ENCODE assay signal across 15 cellular contexts in genomic region chr1:3457910-3458621, GRCh38. TPM values are rescaled to one million over a fixed set of nuclear protein-coding genes. Genes with fewer than 3 reads are reported as not detected.
A peak's percentile ranks its signal among the peaks of the same experiment; 100 is the strongest.
DNase-seq lines count a peak whose midpoint lies in the region; ATAC-seq and TF ChIP-seq lines count a peak whose summit lies in the region.
"Had no signal": no experiment of that assay in that cellular context is flagged by ENCODE, and none has a peak within 500 bp of the region (broad histone marks: within the 10 kb centered on the region; RNA-seq: fewer than 3 reads in every experiment).

No MANE protein-coding gene starts in this region.

- DNase-seq in Ammon's horn (ENCODE audit: low spot score), result peak; percentile 70
- peak; percentile 41 for DNase-seq in SW480 (ENCODE audit: low spot score)
- DNase-seq in left ventricle myocardium inferior, result no peak
- no peak for DNase-seq in osteocyte (ENCODE audit: extremely low spot score, unreplicated experiment)
- DNase-seq in HUDEP-2 (lab: John Stamatoyannopoulos, UW; ENCODE audit: unreplicated experiment in 76 of 76), result no peak
- no peak for DNase-seq in germinal center (ENCODE audit: low spot score)
- no peak for DNase-seq in testis
- DNase-seq: DMS153; left cardiac atrium; naive thymus-derived CD8-positive, alpha-beta T cell; stimulated activated naive CD8-positive, alpha-beta T cell treated with anti-CD3 and anti-CD28 coated beads, Interleukin-15, amount 100 ng/mL, for 72 hours had no signal

- 53 to 60% methylated on average over 8 to 14 of the region's 14 CpGs for WGBS in testis, 2 donors

- no peak for ATAC-seq in GM19397 (IDR thresholded peaks at IDR 0.05; ENCODE audit: unreplicated experiment)
- ATAC-seq: naive thymus-derived CD8-positive, alpha-beta T cell; stimulated activated naive CD8-positive, alpha-beta T cell treated with anti-CD3 and anti-CD28 coated beads, Interleukin-15, amount 100 ng/mL, for 72 hours had no signal

- TF ChIP-seq CTCF in left ventricle myocardium inferior (IDR thresholded peaks at IDR 0.05; ENCODE audit: borderline replicate concordance) (no peak), osteocyte (IDR thresholded peaks at IDR 0.05) (no peak), testis (IDR thresholded peaks at IDR 0.05) (no peak)

- H3K27me3 ChIP-seq in left ventricle myocardium inferior (ENCODE audit: low read depth), result peaks cover 11% of the 10 kb centered on the region
- H3K27me3 ChIP-seq in testis, result no peaks in the 10 kb centered on the region

- intact Hi-C loops in left ventricle myocardium inferior (cut with micrococcal nuclease) (no loop called here), testis (cut with DNase I; ENCODE audit: low total_unique reads) (no loop called here)

- H3K27ac ChIP-seq in left ventricle myocardium inferior (replicated peaks), result peak overlapping the region; percentile 71
- H3K27ac ChIP-seq in testis, result peak overlapping the region in 1 of 2 donors; percentile 48
- H3K27ac ChIP-seq: HL-60 had no signal

- no peak overlapping the region for H3K4me3 Mint-ChIP-seq in osteocyte (ENCODE audit: unreplicated experiment)
- H3K4me3 Mint-ChIP-seq: naive thymus-derived CD8-positive, alpha-beta T cell; stimulated activated naive CD8-positive, alpha-beta T cell treated with anti-CD3 and anti-CD28 coated beads, Interleukin-15, amount 100 ng/mL, for 72 hours had no signal

- peaks cover 73% of the 10 kb centered on the region for H3K4me1 ChIP-seq in left ventricle myocardium inferior
- H3K4me1 ChIP-seq in testis, result peaks cover 52% of the 10 kb centered on the region

- H3K4me3 ChIP-seq in left ventricle myocardium inferior (no peak overlapping the region), testis (no peak overlapping the region)
- H3K4me3 ChIP-seq: heart right ventricle, smooth muscle cell had no signal

- H3K36me3 Mint-ChIP-seq in osteocyte (ENCODE audit: unreplicated experiment), result no peaks in the 10 kb centered on the region
- H3K36me3 Mint-ChIP-seq: naive thymus-derived CD8-positive, alpha-beta T cell had no signal

- no peak for TF ChIP-seq POLR2A in testis (IDR thresholded peaks at IDR 0.05)

- no peaks in the 10 kb centered on the region for H3K27me3 Mint-ChIP-seq in osteocyte (ENCODE audit: unreplicated experiment)
- H3K27me3 Mint-ChIP-seq: naive thymus-derived CD8-positive, alpha-beta T cell had no signal

- H3K4me1 Mint-ChIP-seq in osteocyte (ENCODE audit: unreplicated experiment), result peaks cover 56% of the 10 kb centered on the region

- H3K9me3 ChIP-seq in left ventricle myocardium inferior (replicated peaks), result no peaks in the 10 kb centered on the region
- H3K9me3 ChIP-seq in testis, result no peaks in the 10 kb centered on the region
- H3K9me3 ChIP-seq: heart right ventricle had no signal

- H3K36me3 ChIP-seq in left ventricle myocardium inferior, result no peaks in the 10 kb centered on the region
- H3K36me3 ChIP-seq in testis (ENCODE audit: low read depth, missing control alignments), result no peaks in the 10 kb centered on the region
- H3K36me3 ChIP-seq: heart right ventricle had no signal

- no peaks in the 10 kb centered on the region for H3K9me3 Mint-ChIP-seq in osteocyte (ENCODE audit: unreplicated experiment)
- H3K9me3 Mint-ChIP-seq: naive thymus-derived CD8-positive, alpha-beta T cell; stimulated activated naive CD8-positive, alpha-beta T cell treated with anti-CD3 and anti-CD28 coated beads, Interleukin-15, amount 100 ng/mL, for 72 hours had no signal

- peak overlapping the region; percentile 93 for H3K27ac Mint-ChIP-seq in osteocyte (ENCODE audit: unreplicated experiment)

RNA-seq across cellular contexts. Expression of gene ARHGEF16, which starts 3.6 kb away (rescaled TPM):
- total RNA-seq in left ventricle myocardium inferior, result 0.52 TPM
- total RNA-seq in osteocyte, result 3.2 and 4.3 TPM in 2 replicates
- total RNA-seq in testis, result 10 to 100 TPM; 17.1 to 25.7 TPM
- polyA plus RNA-seq in testis (ENCODE audit: insufficient read depth, low read depth, low replicate concordance), result 5.7 TPM
- total RNA-seq: naive thymus-derived CD8-positive, alpha-beta T cell had no signal
- polyA plus RNA-seq: naive thymus-derived CD8-positive, alpha-beta T cell had no signal

Comparison
In these comparisons a context has a peak if more than half of its experiments do, and no peak if none do; other contexts are left out.
1. DNase-seq: peak in Ammon's horn (single experiment) and SW480 (single experiment); none in left ventricle myocardium inferior (single experiment), osteocyte (single experiment), HUDEP-2 (0 of 76), germinal center (single experiment) and testis (single experiment).